ENCODE assay signal across 12 cellular contexts in the genomic region with DNA sequence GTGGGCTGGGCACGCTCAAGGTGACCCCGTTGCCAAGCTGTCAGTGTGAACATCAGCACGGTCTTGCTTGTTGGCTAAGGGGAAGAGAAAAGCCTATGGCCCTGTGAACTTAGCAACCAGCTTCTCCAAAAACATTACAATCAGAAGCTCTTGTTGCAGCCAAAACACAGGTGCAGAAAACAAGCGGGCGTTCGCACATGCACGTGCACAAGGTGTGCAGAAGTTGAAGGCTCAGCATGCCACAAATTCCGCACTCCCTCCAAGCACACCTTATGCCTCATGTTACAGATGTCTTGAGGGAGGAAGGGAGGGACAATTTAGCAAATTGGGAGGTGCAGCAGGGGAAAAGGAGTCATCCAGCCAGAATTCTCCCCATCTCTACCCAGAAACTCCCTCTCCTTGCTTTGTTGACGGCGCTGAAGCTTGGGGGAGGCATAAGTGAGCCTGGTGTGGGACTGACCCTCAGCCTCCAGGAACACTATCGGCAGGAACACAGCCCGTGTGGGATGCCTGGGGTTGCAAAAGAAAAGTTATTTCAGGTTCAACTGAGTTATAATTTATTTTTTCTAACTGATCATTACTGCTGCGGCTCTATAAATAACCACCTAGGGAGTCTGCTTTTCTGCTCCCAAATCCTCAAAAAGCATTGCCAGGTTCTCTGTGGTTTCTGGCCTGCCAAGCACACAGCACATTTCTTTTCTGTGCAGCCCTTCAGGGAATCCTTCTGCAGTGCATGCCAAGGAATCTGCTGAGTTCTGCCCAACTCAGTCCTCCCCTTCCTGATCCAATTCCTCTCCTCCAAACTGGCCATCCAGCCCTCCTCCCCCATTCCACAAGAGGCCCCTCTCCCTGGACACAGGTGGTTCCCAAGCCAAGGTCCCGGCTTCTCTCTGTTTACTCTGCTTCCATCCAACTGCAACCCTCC.
DNase-seq lines count a peak whose midpoint lies in the region; FAIRE-seq and TF ChIP-seq lines count a peak whose summit lies in the region.
"Had no signal": no experiment of that assay in that cellular context is flagged by ENCODE, and none has a peak within 500 bp of the region (broad histone marks: within the 10 kb centered on the region; RNA-seq: fewer than 3 reads in every experiment).

No MANE protein-coding gene starts in this region.

- 66 to 68% methylated on average over 14 of the region's 14 CpGs for WGBS in testis, 2 donors
- WGBS in mammary epithelial cell (ENCODE audit: low coverage, missing lambda C conversion rate) = 45% methylated on average over 10 of the region's 14 CpGs

- in situ Hi-C loops in astrocyte of the cerebellum (cut with HindIII; ENCODE audit: low sequenced_read_pairs) (no loop called here), mammary epithelial cell (cut with MboI; ENCODE audit: low sequenced_read_pairs in 2 of 2) (no loop called here)

- dilution Hi-C loops in keratinocyte (cut with MboI; ENCODE audit: extremely low pct_ligation_motif_present, low sequenced_read_pairs) (no loop called here), mammary epithelial cell (cut with HindIII; ENCODE audit: low sequenced_read_pairs) (no loop called here)

- TF ChIP-seq POLR2A in testis (IDR thresholded peaks at IDR 0.05) = no peak

- H3K27ac ChIP-seq in keratinocyte (ENCODE audit: control insufficient read depth, insufficient read depth, low read length) (no peak overlapping the region), testis (no peak overlapping the region), mammary epithelial cell (ENCODE audit: insufficient read depth, low read depth, low read length) (no peak overlapping the region)

- peak; percentile 50 for DNase-seq in NCI-H2227 (lab: John Stamatoyannopoulos, UW; ENCODE audit: unreplicated experiment)
- DNase-seq in astrocyte of the cerebellum (ENCODE audit: low read depth) = peak; percentile 84
- no peak for DNase-seq in keratinocyte (ENCODE audit: low read depth, low spot score)
- DNase-seq in testis = peak; percentile 38
- DNase-seq in HPDE6-E6E7 (ENCODE audit: extremely low spot score) = no peak
- DNase-seq in T1000 (lab: John Stamatoyannopoulos, UW) = no peak
- no peak for DNase-seq in mammary epithelial cell
- DNase-seq: activated CD8-positive, alpha-beta memory T cell treated with anti-CD3 and anti-CD28 coated beads, Interleukin-2, amount 50 U/mL, for 4 hours; DMS79 treated with DMSO at 0.1 percent for 48 hours; effector CD8-positive, alpha-beta T cell; stimulated activated CD4-positive, alpha-beta T cell treated with anti-CD3 and anti-CD28 coated beads, Interleukin-1b, Interleukin-23, amount 100 ng/mL, for 48 hours had no signal

- peak; percentile 64 for FAIRE-seq in keratinocyte (lab: Jason Lieb, UNC)

- TF ChIP-seq CTCF in astrocyte of the cerebellum (IDR thresholded peaks at IDR 0.05; ENCODE audit: low read depth, low read length, missing control alignments) (no peak), keratinocyte (optimal IDR thresholded peaks at IDR 0.05 in 1 of 3, IDR thresholded peaks at IDR 0.05 in 1 of 3, conservative IDR thresholded peaks at IDR 0.05 in 1 of 3; ENCODE audit: extremely low read depth in 1 of 3, insufficient read depth in 2 of 3, low read length in 3 of 3) (no peak), testis (IDR thresholded peaks at IDR 0.05) (no peak), mammary epithelial cell (conservative IDR thresholded peaks at IDR 0.05 in 1 of 2, IDR thresholded peaks at IDR 0.05 in 1 of 2; ENCODE audit: extremely low read depth in 1 of 2, insufficient read depth in 1 of 2, low read depth in 1 of 2, low read length in 2 of 2) (no peak)

- H3K36me3 ChIP-seq in keratinocyte (ENCODE audit: control insufficient read depth in 2 of 2, extremely low read depth in 1 of 2, insufficient read depth in 2 of 2, low read length in 2 of 2) (no peaks in the 10 kb centered on the region), testis (ENCODE audit: low read depth, missing control alignments) (no peaks in the 10 kb centered on the region), mammary epithelial cell (ENCODE audit: insufficient read depth, low read length) (no peaks in the 10 kb centered on the region)
- H3K36me3 ChIP-seq: breast epithelium had no signal

- no peak overlapping the region for H3K4me2 ChIP-seq in keratinocyte (ENCODE audit: control insufficient read depth, extremely low read depth, insufficient read depth, low read depth, low read length)
- H3K4me2 ChIP-seq in mammary epithelial cell (ENCODE audit: insufficient read depth, low read depth, low read length) = no peak overlapping the region

- CTCF ChIA-PET in mammary epithelial cell (lab: Charles Lee; ENCODE audit: low non-redundant PET) = no interaction called here

- intact Hi-C loops in testis (cut with DNase I; ENCODE audit: low total_unique reads) = no loop called here
- intact Hi-C loops in mammary epithelial cell (cut with micrococcal nuclease) = no loop called here

- H4K20me1 ChIP-seq in keratinocyte (ENCODE audit: control insufficient read depth, extremely low read depth, insufficient read depth, low read length) (no peaks in the 10 kb centered on the region), mammary epithelial cell (ENCODE audit: insufficient read depth, low read length) (no peaks in the 10 kb centered on the region)

- peaks cover 29% of the 10 kb centered on the region for H3K4me1 ChIP-seq in keratinocyte (ENCODE audit: control insufficient read depth, extremely low read depth, insufficient read depth, low read length)
- H3K4me1 ChIP-seq in testis = peaks cover 5% of the 10 kb centered on the region
- peaks cover 57% of the 10 kb centered on the region for H3K4me1 ChIP-seq in mammary epithelial cell (ENCODE audit: insufficient read depth, low read length)

- H3K79me2 ChIP-seq in keratinocyte (ENCODE audit: control insufficient read depth, insufficient read depth, low read length) (no peaks in the 10 kb centered on the region), mammary epithelial cell (ENCODE audit: insufficient read depth, low read length) (no peaks in the 10 kb centered on the region)

- H3K4me3 ChIP-seq in astrocyte of the cerebellum (ENCODE audit: low read depth, low read length) (no peak overlapping the region), keratinocyte (ENCODE audit: control insufficient read depth in 2 of 3, extremely low read depth in 1 of 3, insufficient read depth in 2 of 3, low read depth in 1 of 3, low read length in 3 of 3) (no peak overlapping the region), testis (no peak overlapping the region), mammary epithelial cell (replicated peaks in 1 of 3; ENCODE audit: insufficient read depth in 1 of 3, low read depth in 2 of 3, low read length in 3 of 3) (no peak overlapping the region)
- H3K4me3 ChIP-seq: breast epithelium had no signal

- no peaks in the 10 kb centered on the region for H3K9me1 ChIP-seq in keratinocyte (ENCODE audit: control insufficient read depth, extremely low read depth, insufficient read depth, low read length)

- no peak overlapping the region for H2AFZ ChIP-seq in keratinocyte (ENCODE audit: control insufficient read depth, low read length)
- H2AFZ ChIP-seq in mammary epithelial cell (ENCODE audit: low read depth, low read length) = no peak overlapping the region

- H3K27me3 ChIP-seq in keratinocyte (ENCODE audit: control insufficient read depth, extremely low read depth, insufficient read depth, low read length) = no peaks in the 10 kb centered on the region
- no peaks in the 10 kb centered on the region for H3K27me3 ChIP-seq in testis
- no peaks in the 10 kb centered on the region for H3K27me3 ChIP-seq in mammary epithelial cell (ENCODE audit: insufficient read depth, low read length)
- H3K27me3 ChIP-seq: breast epithelium had no signal

- BruUV-seq in mammary epithelial cell (replicated peaks; lab: Mats Ljungman, UMichigan) = no TSS peak

- H3K9ac ChIP-seq in keratinocyte (ENCODE audit: control insufficient read depth, extremely low read depth, insufficient read depth, low read length) = no peak overlapping the region
- H3K9ac ChIP-seq in mammary epithelial cell (ENCODE audit: insufficient read depth, low read length) = no peak overlapping the region

- H3K9me3 ChIP-seq in keratinocyte (ENCODE audit: control insufficient read depth, low read depth, low read length) (no peaks in the 10 kb centered on the region), testis (no peaks in the 10 kb centered on the region), mammary epithelial cell (replicated peaks; ENCODE audit: insufficient read depth, low read length) (no peaks in the 10 kb centered on the region)
- H3K9me3 ChIP-seq: breast epithelium had no signal

Comparison
In these comparisons a context has a peak if more than half of its experiments do, and no peak if none do; other contexts are left out.
1. DNase-seq: peak in NCI-H2227 (single experiment), astrocyte of the cerebellum (single experiment) and testis (single experiment); none in keratinocyte (single experiment), HPDE6-E6E7 (single experiment), T1000 (single experiment) and mammary epithelial cell (single experiment).